In the genomic region with DNA sequence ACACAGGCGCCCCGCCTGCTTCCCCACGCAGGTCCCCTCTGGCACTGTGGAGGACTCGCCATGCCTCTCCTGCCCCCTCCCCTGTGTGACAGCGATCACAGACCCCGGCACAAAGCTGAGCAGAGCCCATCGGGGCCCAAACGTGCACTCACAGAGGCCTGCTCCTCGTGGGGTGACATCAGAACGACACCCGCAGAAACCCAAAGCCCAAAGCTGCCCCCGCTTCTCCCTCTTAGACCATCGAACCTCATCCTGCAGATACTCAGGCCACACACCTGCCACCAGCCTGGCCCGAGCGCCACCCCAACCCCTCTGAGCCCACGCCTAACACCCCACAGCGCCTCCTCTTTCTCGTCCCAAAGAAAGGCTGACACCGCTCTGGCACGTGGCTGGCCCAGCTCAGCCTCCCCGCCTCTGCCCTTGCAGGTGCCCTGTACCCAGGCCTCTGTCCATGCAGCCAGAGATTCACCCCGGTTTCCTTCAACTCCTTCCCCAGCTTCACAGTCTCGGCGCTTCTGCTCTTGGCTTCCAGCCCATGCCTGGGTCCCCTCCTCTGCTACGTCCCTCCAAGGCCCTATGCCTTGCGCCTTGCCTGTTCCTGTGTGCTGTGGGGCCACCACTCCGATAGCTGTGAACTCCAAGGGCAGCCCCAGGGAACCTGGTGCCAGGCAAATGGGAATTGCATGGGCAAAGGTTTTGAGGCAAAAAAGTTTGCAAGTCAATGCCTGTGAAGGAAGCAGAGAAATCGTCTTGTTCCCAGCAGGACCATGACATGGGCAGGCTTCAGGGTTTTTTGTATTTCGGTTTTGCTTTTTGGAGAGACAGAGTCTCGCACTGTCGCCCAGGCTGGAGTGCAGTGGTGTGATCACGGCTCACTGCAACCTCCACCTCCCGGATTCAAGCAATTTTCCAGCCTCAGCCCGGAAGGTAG, we compare ENCODE assay signal across 10 cellular contexts. TPM values are rescaled to one million over a fixed set of nuclear protein-coding genes. Genes with fewer than 3 reads are reported as not detected.
A peak's percentile ranks its signal among the peaks of the same experiment; 100 is the strongest.
DNase-seq lines count a peak whose midpoint lies in the region; ATAC-seq, FAIRE-seq and TF ChIP-seq lines count a peak whose summit lies in the region.
"Had no signal": no experiment of that assay in that cellular context is flagged by ENCODE, and none has a peak within 500 bp of the region (broad histone marks: within the 10 kb centered on the region; RNA-seq: fewer than 3 reads in every experiment).

No MANE protein-coding gene starts in this region.

- no peak overlapping the region for H3K9ac ChIP-seq in kidney (ENCODE audit: low read length in 2 of 2)

- H3K36me3 Mint-ChIP-seq in activated naive CD8-positive, alpha-beta T cell treated with anti-CD3 and anti-CD28 coated beads, Interleukin-2, amount 50 U/mL, for 24 hours (ENCODE audit: low read depth) = peaks cover 2% of the 10 kb centered on the region

- WGBS in tibial nerve, 2 donors = 57 to 59% methylated on average over 29 to 31 of the region's 34 CpGs

- H3K4me3 Mint-ChIP-seq in activated naive CD8-positive, alpha-beta T cell treated with anti-CD3 and anti-CD28 coated beads, Interleukin-2, amount 50 U/mL, for 24 hours = peak overlapping the region; percentile 61

- no peak for FAIRE-seq in kidney (lab: Jason Lieb, UNC)
- FAIRE-seq: RCC 7860 had no signal

- peak in 1 of 2 donors; percentile 33 for TF ChIP-seq EP300 in tibial nerve (IDR thresholded peaks at IDR 0.05)

- DNase-seq in activated T-cell treated with anti-CD3 and anti-CD28 coated beads, Interleukin-2, amount 50 U/mL, for 1 hour = peak; percentile 49
- DNase-seq in activated T-cell treated with anti-CD3 and anti-CD28 coated beads for 4 hours (no peak), kidney (no peak), tibial nerve (ENCODE audit: low spot score in 2 of 2) (no peak), NCI-H226 (no peak), T1000 (lab: John Stamatoyannopoulos, UW) (no peak), AG08396 (ENCODE audit: low spot score) (no peak)
- DNase-seq in activated naive CD8-positive, alpha-beta T cell treated with anti-CD3 and anti-CD28 coated beads, Interleukin-2, amount 50 U/mL, for 24 hours = no peak
- DNase-seq: foreskin keratinocyte had no signal

- intact Hi-C loops in kidney (cut with DNase I) = no loop called here

- TF ChIP-seq CTCF in kidney (IDR thresholded peaks at IDR 0.05; ENCODE audit: borderline replicate concordance, extremely low read depth, insufficient read depth) = no peak
- no peak for TF ChIP-seq CTCF in tibial nerve (IDR thresholded peaks at IDR 0.05)

- H3K9me3 ChIP-seq in kidney (ENCODE audit: control insufficient read depth in 1 of 2, low read length in 2 of 2) = no peaks in the 10 kb centered on the region
- H3K9me3 ChIP-seq in tibial nerve = no peaks in the 10 kb centered on the region

- H3K36me3 ChIP-seq in kidney (ENCODE audit: control insufficient read depth in 1 of 2, insufficient read depth in 2 of 2, low read length in 2 of 2) = no peaks in the 10 kb centered on the region
- peaks cover 0 to 13% (median 0%) of the 10 kb centered on the region in 3 donors for H3K36me3 ChIP-seq in tibial nerve

- peaks cover 33% of the 10 kb centered on the region for H3K4me1 Mint-ChIP-seq in activated naive CD8-positive, alpha-beta T cell treated with anti-CD3 and anti-CD28 coated beads, Interleukin-2, amount 50 U/mL, for 24 hours

- ATAC-seq in activated naive CD8-positive, alpha-beta T cell treated with anti-CD3 and anti-CD28 coated beads, Interleukin-2, amount 50 U/mL, for 24 hours = no peak
- ATAC-seq: foreskin keratinocyte had no signal

- H3K4me1 ChIP-seq in kidney (ENCODE audit: control insufficient read depth in 1 of 2, insufficient read depth in 1 of 2, low read depth in 1 of 2, low read length in 2 of 2) (peaks cover 10 to 18% of the 10 kb centered on the region in 2 donors), tibial nerve (peaks cover 5 to 74% (median 37%) of the 10 kb centered on the region in 4 donors)

- TF ChIP-seq POLR2A in tibial nerve (IDR thresholded peaks at IDR 0.05) = no peak

- H3K4me3 ChIP-seq in kidney (ENCODE audit: low read length in 2 of 2) (no peak overlapping the region), tibial nerve (peak overlapping the region; percentile 26 to 67 (median 40))

- no peaks in the 10 kb centered on the region for H3K27me3 ChIP-seq in tibial nerve
- H3K27me3 ChIP-seq: foreskin keratinocyte had no signal

- peaks cover 14% of the 10 kb centered on the region for H3K27me3 Mint-ChIP-seq in activated naive CD8-positive, alpha-beta T cell treated with anti-CD3 and anti-CD28 coated beads, Interleukin-2, amount 50 U/mL, for 24 hours

- peak overlapping the region; percentile 22 for H3K27ac Mint-ChIP-seq in activated naive CD8-positive, alpha-beta T cell treated with anti-CD3 and anti-CD28 coated beads, Interleukin-2, amount 50 U/mL, for 24 hours

- H3K27ac ChIP-seq in kidney (ENCODE audit: low read depth in 2 of 2, low read length in 2 of 2) (peak overlapping the region; percentile 43 to 51), tibial nerve (peak overlapping the region; percentile 94 to 99 (median 96))
- H3K27ac ChIP-seq: foreskin keratinocyte had no signal

- no peaks in the 10 kb centered on the region for H3K9me3 Mint-ChIP-seq in activated naive CD8-positive, alpha-beta T cell treated with anti-CD3 and anti-CD28 coated beads, Interleukin-2, amount 50 U/mL, for 24 hours

RNA-seq across cellular contexts. Expression of a gene that starts 0.8 kb away (rescaled TPM):
- total RNA-seq in kidney (1.1 TPM), tibial nerve (1 to 10 TPM in 2 of 4 donors, under 1 TPM in 2; 0.22 to 3.9 (median 1.4) TPM)
- polyA plus RNA-seq in kidney (ENCODE audit: insufficient read depth, low read depth, low replicate concordance) = 1.0 TPM

RNA-seq across cellular contexts. Expression of a gene that starts 2.9 kb away (rescaled TPM):
- 183 TPM for total RNA-seq in kidney
- 641 TPM for polyA plus RNA-seq in kidney (ENCODE audit: insufficient read depth, low read depth, low replicate concordance)
- 100 to 1,000 TPM in 3 of 4 donors, 10 to 100 TPM in 1; 67.5 to 140 (median 127) TPM for total RNA-seq in tibial nerve

RNA-seq across cellular contexts. Expression of a gene that starts 9.7 kb away (rescaled TPM):
- total RNA-seq in kidney (205 TPM), tibial nerve (10 to 100 TPM; 17.4 to 51.9 (median 39.4) TPM)
- 21.3 TPM for polyA plus RNA-seq in kidney (ENCODE audit: insufficient read depth, low read depth, low replicate concordance)

RNA-seq across cellular contexts. Expression of a gene that starts 30.5 kb away (rescaled TPM):
- total RNA-seq in kidney = 533 TPM
- polyA plus RNA-seq in kidney (ENCODE audit: insufficient read depth, low read depth, low replicate concordance) = 408 TPM
- 100 to 1,000 TPM; 389 to 640 (median 576) TPM for total RNA-seq in tibial nerve

RNA-seq across cellular contexts. Expression of a gene that starts 33.1 kb away (rescaled TPM):
- total RNA-seq in kidney (57.7 TPM), tibial nerve (10 to 100 TPM; 52.5 to 91.2 (median 68.7) TPM)
- 40.7 TPM for polyA plus RNA-seq in kidney (ENCODE audit: insufficient read depth, low read depth, low replicate concordance)

Comparison
In these comparisons a context has a peak if more than half of its experiments do, and no peak if none do; other contexts are left out.
1. H3K4me3 ChIP-seq: peak in tibial nerve (4 of 4); none in kidney (0 of 2).